11 cellular contexts compared by ENCODE assay signal in genomic region chrX:54785901-54786300, GRCh38. TPM values are rescaled to one million over a fixed set of nuclear protein-coding genes. Genes with fewer than 3 reads are reported as not detected.
DNase-seq lines count a peak whose midpoint lies in the region; ATAC-seq and TF ChIP-seq lines count a peak whose summit lies in the region.
"Had no signal": no experiment of that assay in that cellular context is flagged by ENCODE, and none has a peak within 500 bp of the region (broad histone marks: within the 10 kb centered on the region; RNA-seq: fewer than 3 reads in every experiment).

No MANE protein-coding gene starts in this region.

- TF ChIP-seq CTCF in fibroblast of mammary gland (conservative IDR thresholded peaks at IDR 0.05; ENCODE audit: control insufficient read depth, insufficient read depth, low read depth, low read length): peak; percentile 21
- TF ChIP-seq CTCF in osteocyte (IDR thresholded peaks at IDR 0.05): no peak

- H3K4me3 ChIP-seq in fibroblast of mammary gland (ENCODE audit: control insufficient read depth, low read depth, low read length): no peak overlapping the region
- H3K4me3 ChIP-seq: lung had no signal

- intact Hi-C loops in left cardiac atrium (cut with DNase I): no loop called here

- H3K4me1 Mint-ChIP-seq in osteocyte (ENCODE audit: unreplicated experiment): peaks cover 3% of the 10 kb centered on the region

- H3K27ac Mint-ChIP-seq in osteocyte (ENCODE audit: unreplicated experiment): no peak overlapping the region

- no peaks in the 10 kb centered on the region for H3K36me3 Mint-ChIP-seq in osteocyte (ENCODE audit: unreplicated experiment)

- ATAC-seq in GM18520 (IDR thresholded peaks at IDR 0.05; ENCODE audit: unreplicated experiment) (no peak), left cardiac atrium (no peak)

- peaks cover 8% of the 10 kb centered on the region for H3K27me3 Mint-ChIP-seq in osteocyte (ENCODE audit: unreplicated experiment)

- no peak overlapping the region for H3K4me3 Mint-ChIP-seq in osteocyte (ENCODE audit: unreplicated experiment)

- DNase-seq in stimulated activated CD4-positive, alpha-beta T cell treated with anti-CD3 and anti-CD28 coated beads, Interleukin-15, amount 100 ng/mL, for 24 hours: peak; percentile 10
- DNase-seq in stimulated activated CD4-positive, alpha-beta T cell treated with anti-CD3 and anti-CD28 coated beads, Interleukin-4, amount 100 ng/mL, for 4 hours: no peak
- DNase-seq in OCI-M1 (lab: John Stamatoyannopoulos, UW): peak; percentile 39
- DNase-seq in fibroblast of mammary gland (ENCODE audit: low read depth): peak; percentile 10
- DNase-seq in activated effector memory CD4-positive, alpha-beta T cell treated with anti-CD3 and anti-CD28 coated beads, Interleukin-2, amount 50 U/mL, for 16 hours: no peak
- DNase-seq in left cardiac atrium: no peak
- no peak for DNase-seq in osteocyte (ENCODE audit: extremely low spot score, unreplicated experiment)
- DNase-seq: DND-41; effector CD4-positive, alpha-beta T cell had no signal

- peaks cover 8% of the 10 kb centered on the region for H3K9me3 Mint-ChIP-seq in osteocyte (ENCODE audit: unreplicated experiment)

RNA-seq across cellular contexts. Expression of gene ITIH6, which starts 12.2 kb away (rescaled TPM):
- total RNA-seq in left cardiac atrium: not detected
- total RNA-seq in osteocyte: not detected in 2 replicates

RNA-seq across cellular contexts. Expression of gene MAGED2, which starts 21.6 kb away (rescaled TPM):
- 10 to 100 TPM; 80.8 to 92.6 TPM for total RNA-seq in left cardiac atrium
- total RNA-seq in osteocyte: 361 and 377 TPM in 2 replicates

Comparison
In these comparisons a context has a peak if more than half of its experiments do, and no peak if none do; other contexts are left out.
1. DNase-seq: peak in stimulated activated CD4-positive, alpha-beta T cell treated with anti-CD3 and anti-CD28 coated beads, Interleukin-15, amount 100 ng/mL, for 24 hours (single experiment), OCI-M1 (single experiment) and fibroblast of mammary gland (single experiment); none in stimulated activated CD4-positive, alpha-beta T cell treated with anti-CD3 and anti-CD28 coated beads, Interleukin-4, amount 100 ng/mL, for 4 hours (0 of 2), activated effector memory CD4-positive, alpha-beta T cell treated with anti-CD3 and anti-CD28 coated beads, Interleukin-2, amount 50 U/mL, for 16 hours (single experiment), left cardiac atrium (single experiment) and osteocyte (single experiment).